Comparison of ENCODE assay signal across 8 cellular contexts in genomic region chr2:231197741-231198290, GRCh38. TPM values are rescaled to one million over a fixed set of nuclear protein-coding genes. Genes with fewer than 3 reads are reported as not detected.
DNase-seq lines count a peak whose midpoint lies in the region; ATAC-seq, FAIRE-seq and TF ChIP-seq lines count a peak whose summit lies in the region.

No MANE protein-coding gene starts in this region.

- H3K4me2 ChIP-seq in OCI-LY3 (ENCODE audit: low read length) (peak overlapping the region; percentile 98), endothelial cell of umbilical vein (ENCODE audit: insufficient read depth, low read length) (peak overlapping the region; percentile 90)

- peak; percentile 20 for ATAC-seq in omental fat pad (ENCODE audit: low FRiP score)
- no peak for ATAC-seq in GM19023 (IDR thresholded peaks at IDR 0.05; ENCODE audit: unreplicated experiment)
- no peak for ATAC-seq in GM21381 (IDR thresholded peaks at IDR 0.05; ENCODE audit: unreplicated experiment)

- TF ChIP-seq CTCF in Calu3 (IDR thresholded peaks at IDR 0.05; ENCODE audit: unreplicated experiment) = no peak
- no peak for TF ChIP-seq CTCF in OCI-LY3 (IDR thresholded peaks at IDR 0.05; ENCODE audit: low read depth, low read length)
- TF ChIP-seq CTCF in endothelial cell of umbilical vein (IDR thresholded peaks at IDR 0.05; ENCODE audit: extremely low read depth in 1 of 2, insufficient read depth in 1 of 2, low read depth in 1 of 2, low read length in 2 of 2) = no peak
- TF ChIP-seq CTCF in omental fat pad (IDR thresholded peaks at IDR 0.05) = no peak

- H2AFZ ChIP-seq in OCI-LY3 (ENCODE audit: low read depth, low read length) (peak overlapping the region; percentile 98), endothelial cell of umbilical vein (ENCODE audit: low read depth, low read length) (peak overlapping the region; percentile 92)

- POLR2A ChIA-PET in endothelial cell of umbilical vein (lab: Charles Lee) = interaction anchor here (1.1 kb wide), 1 partner anchor 267 kb away, joined by 5 read pairs; the partner anchor contains the start of gene NCL

- H3K9ac ChIP-seq in OCI-LY3 (ENCODE audit: low read length) (peak overlapping the region; percentile 76), endothelial cell of umbilical vein (replicated peaks; ENCODE audit: extremely low read depth, insufficient read depth, low read length) (peak overlapping the region; percentile 61)

- peak overlapping the region; percentile 93 for H3K27ac Mint-ChIP-seq in Calu3 (ENCODE audit: unreplicated experiment)

- BruUV-seq in Calu3 (replicated peaks; lab: Mats Ljungman, UMichigan) (no TSS peak), endothelial cell of umbilical vein (replicated peaks; lab: Mats Ljungman, UMichigan) (TSS peak; percentile 87)

- H3K79me2 ChIP-seq in OCI-LY3 (ENCODE audit: low read length) (no peaks in the 10 kb centered on the region), endothelial cell of umbilical vein (ENCODE audit: control insufficient read depth, insufficient read depth, low read length) (no peaks in the 10 kb centered on the region)

- no peak overlapping the region for H3K27ac ChIP-seq in OCI-LY3 (ENCODE audit: low read length)
- H3K27ac ChIP-seq in endothelial cell of umbilical vein (ENCODE audit: insufficient read depth, low read depth, low read length) = peak overlapping the region; percentile 0

- TF ChIP-seq POLR2A in endothelial cell of umbilical vein (IDR thresholded peaks at IDR 0.05; ENCODE audit: low read depth, low read length) = no peak

- H4K20me1 ChIP-seq in OCI-LY3 (ENCODE audit: insufficient read depth, low read length) = no peaks in the 10 kb centered on the region
- no peaks in the 10 kb centered on the region for H4K20me1 ChIP-seq in endothelial cell of umbilical vein (replicated peaks; ENCODE audit: control insufficient read depth, extremely low read depth, insufficient read depth, low read length)

- H3K9me1 ChIP-seq in endothelial cell of umbilical vein (replicated peaks; ENCODE audit: control insufficient read depth, extremely low read depth, insufficient read depth, low read length) = no peaks in the 10 kb centered on the region

- peak; percentile 63 for FAIRE-seq in endothelial cell of umbilical vein (lab: Jason Lieb, UNC)

- H3K27me3 ChIP-seq in OCI-LY3 (ENCODE audit: low read depth, low read length) (no peaks in the 10 kb centered on the region; the same call in 1 of the 2 replicates), endothelial cell of umbilical vein (ENCODE audit: control insufficient read depth in 2 of 2, insufficient read depth in 2 of 2, low read length in 2 of 2) (no peaks in the 10 kb centered on the region)

- peaks cover 3% of the 10 kb centered on the region for H3K9me3 Mint-ChIP-seq in Calu3 (ENCODE audit: low read depth, unreplicated experiment)

- no peaks in the 10 kb centered on the region for H3K9me3 ChIP-seq in OCI-LY3 (ENCODE audit: insufficient read depth, low read length)
- no peaks in the 10 kb centered on the region for H3K9me3 ChIP-seq in endothelial cell of umbilical vein (replicated peaks; ENCODE audit: control insufficient read depth, insufficient read depth, low read length)

- no peak for DNase-seq in Calu3
- no peak for DNase-seq in endothelial cell of umbilical vein (ENCODE audit: low read depth, low spot score)
- no peak for DNase-seq in omental fat pad (ENCODE audit: low spot score)
- no peak for DNase-seq in NCI-H2107 (lab: John Stamatoyannopoulos, UW)
- DNase-seq in HUDEP-2 (lab: John Stamatoyannopoulos, UW; ENCODE audit: unreplicated experiment in 76 of 76) = no peak

- CTCF ChIA-PET in Calu3 (lab: Charles Lee) (no interaction called here), endothelial cell of umbilical vein (lab: Charles Lee) (interaction anchor here (0.7 to 11.0 kb wide), 6 partner anchors 9 to 215 kb away, joined by 3 to 226 read pairs (median 4); no protein-coding TSS in a partner anchor)

- peak overlapping the region; percentile 90 for H3K4me3 Mint-ChIP-seq in Calu3 (ENCODE audit: low read depth, unreplicated experiment)

- no peaks in the 10 kb centered on the region for H3K36me3 ChIP-seq in OCI-LY3 (replicated peaks; ENCODE audit: low read depth, low read length)
- no peaks in the 10 kb centered on the region for H3K36me3 ChIP-seq in endothelial cell of umbilical vein (ENCODE audit: control insufficient read depth in 2 of 2, extremely low read depth in 1 of 2, insufficient read depth in 2 of 2, low read length in 2 of 2)

- no peaks in the 10 kb centered on the region for H3K4me1 Mint-ChIP-seq in Calu3 (ENCODE audit: low read depth, unreplicated experiment)

- dilution Hi-C loops in endothelial cell of umbilical vein (cut with MboI; ENCODE audit: extremely low pct_ligation_motif_present, low sequenced_read_pairs) = no loop called here

- intact Hi-C loops in Calu3 (cut with micrococcal nuclease; ENCODE audit: unreplicated experiment) = no loop called here
- intact Hi-C loops in endothelial cell of umbilical vein (cut with micrococcal nuclease) = loop anchor here (1.0 kb wide), 1 partner anchor 142 kb away; the partner anchor contains the start of gene PSMD1

- H3K4me1 ChIP-seq in OCI-LY3 (ENCODE audit: low read length) (peaks cover 7% of the 10 kb centered on the region), endothelial cell of umbilical vein (ENCODE audit: control insufficient read depth, extremely low read depth, insufficient read depth, low read length) (peaks cover 13% of the 10 kb centered on the region)

- H3K4me3 ChIP-seq in OCI-LY3 (ENCODE audit: low read length) = peak overlapping the region; percentile 98
- peak overlapping the region; percentile 60 to 91 (median 81) for H3K4me3 ChIP-seq in endothelial cell of umbilical vein (replicated peaks in 1 of 3; ENCODE audit: insufficient read depth in 1 of 3, low read depth in 1 of 3, low read length in 3 of 3)

- peaks cover 19% of the 10 kb centered on the region for H3K36me3 Mint-ChIP-seq in Calu3 (ENCODE audit: insufficient read depth, unreplicated experiment)

- H3K27me3 Mint-ChIP-seq in Calu3 (ENCODE audit: unreplicated experiment) = peaks cover 2% of the 10 kb centered on the region

TF ChIP-seq in endothelial cell of umbilical vein, 7 proteins besides CTCF, POLR2A, EP300 and RAD21:
- TF ChIP-seq POLR2AphosphoS5 (IDR thresholded peaks at IDR 0.05; ENCODE audit: insufficient read depth, low read depth, low read length) (no peak), GATA2 (IDR thresholded peaks at IDR 0.05; ENCODE audit: insufficient read depth, insufficient read length, low read depth, low read length) (no peak), FOS (IDR thresholded peaks at IDR 0.05; ENCODE audit: borderline replicate concordance, insufficient read depth, low read length) (no peak), MYC (IDR thresholded peaks at IDR 0.05; ENCODE audit: low read depth, low read length) (no peak), JUN (IDR thresholded peaks at IDR 0.05; ENCODE audit: borderline replicate concordance, insufficient read depth, insufficient read length, low read depth) (no peak), EZH2 (IDR thresholded peaks at IDR 0.05; ENCODE audit: borderline replicate concordance, low read depth, low read length, severe bottlenecking) (no peak)
- TF ChIP-seq, protein P1, sequence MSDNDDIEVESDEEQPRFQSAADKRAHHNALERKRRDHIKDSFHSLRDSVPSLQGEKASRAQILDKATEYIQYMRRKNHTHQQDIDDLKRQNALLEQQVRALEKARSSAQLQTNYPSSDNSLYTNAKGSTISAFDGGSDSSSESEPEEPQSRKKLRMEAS (IDR thresholded peaks at IDR 0.05; ENCODE audit: insufficient read depth, insufficient read length) = no peak

RNA-seq across cellular contexts. Expression of gene ARMC9, which starts 0.6 kb away (rescaled TPM):
- total RNA-seq in Calu3 (2022) (12.8 and 13.6 TPM in 2 replicates), endothelial cell of umbilical vein (19.3 and 24.2 TPM in 2 replicates), omental fat pad (10 to 100 TPM in 1 of 4 donors, 1 to 10 TPM in 3; 2.8 to 15.9 (median 6.6) TPM)
- 13.7 and 16.4 TPM in 2 replicates for polyA plus RNA-seq in endothelial cell of umbilical vein
- polyA plus RNA-seq in endothelial cell of umbilical vein (2011; cell fraction: cytosol; rRNA removed) = 17.0 and 19.5 TPM in 2 replicates
- polyA plus RNA-seq in endothelial cell of umbilical vein (2011; cell fraction: nucleus; rRNA removed) = 24.7 and 27.7 TPM in 2 replicates
- 19.3 TPM in 2 replicates for polyA plus RNA-seq in endothelial cell of umbilical vein (2012)
- 37.6 and 53.8 TPM in 2 replicates for polyA minus RNA-seq in endothelial cell of umbilical vein
- polyA minus RNA-seq in endothelial cell of umbilical vein (2011; cell fraction: cytosol; rRNA and poly(A)+ RNA removed) = 6.8 TPM
- polyA minus RNA-seq in endothelial cell of umbilical vein (2011; cell fraction: nucleus; rRNA and poly(A)+ RNA removed) = 33.1 and 44.2 TPM in 2 replicates
